Comparison of ENCODE assay signal across 7 cellular contexts in the genomic region with DNA sequence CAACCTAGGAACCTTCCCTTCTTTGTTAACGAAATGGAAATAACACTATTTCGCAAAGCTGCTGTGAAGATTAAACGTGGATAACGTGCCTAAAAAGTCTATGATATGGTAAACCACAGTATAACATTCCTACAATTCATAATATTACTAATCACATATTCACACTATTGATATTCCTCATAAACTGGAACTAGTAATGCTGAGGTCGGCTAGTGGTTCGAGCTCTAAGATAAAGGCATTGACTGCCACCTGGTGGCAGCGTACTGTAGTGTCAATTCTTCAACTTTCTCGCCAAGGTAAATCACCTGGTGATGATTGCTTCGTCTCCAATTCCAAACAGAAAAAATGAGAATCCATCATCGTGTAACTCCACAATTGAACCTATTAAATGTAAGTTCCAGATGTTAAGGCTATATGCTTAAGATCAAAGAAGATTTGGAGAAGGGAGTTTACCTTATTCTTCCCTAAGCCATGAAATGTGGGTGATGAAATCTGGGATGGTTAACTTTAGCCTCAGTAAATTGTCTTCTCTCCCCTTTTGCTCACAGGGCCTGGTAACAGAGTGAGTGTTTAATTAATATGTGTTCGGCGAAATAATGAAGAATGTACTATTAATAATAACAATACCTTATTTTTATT.
A peak's percentile ranks its signal among the peaks of the same experiment; 100 is the strongest.
DNase-seq lines count a peak whose midpoint lies in the region; ATAC-seq, FAIRE-seq and TF ChIP-seq lines count a peak whose summit lies in the region.

No MANE protein-coding gene starts in this region.

- TF ChIP-seq POLR2A in endothelial cell of umbilical vein (IDR thresholded peaks at IDR 0.05; ENCODE audit: low read depth, low read length) = no peak

- H3K79me2 ChIP-seq in endothelial cell of umbilical vein (ENCODE audit: control insufficient read depth, insufficient read depth, low read length) (no peaks in the 10 kb centered on the region), osteoblast (ENCODE audit: insufficient read depth, low read length) (no peaks in the 10 kb centered on the region)

- H3K27me3 ChIP-seq in HL-60 (ENCODE audit: insufficient read depth, poor library complexity, severe bottlenecking) = no peaks in the 10 kb centered on the region
- H3K27me3 ChIP-seq in endothelial cell of umbilical vein (ENCODE audit: control insufficient read depth in 2 of 2, insufficient read depth in 2 of 2, low read length in 2 of 2) = no peaks in the 10 kb centered on the region
- H3K27me3 ChIP-seq in osteoblast (ENCODE audit: insufficient read depth, low read length) = no peaks in the 10 kb centered on the region

- no peaks in the 10 kb centered on the region for H3K9me3 ChIP-seq in endothelial cell of umbilical vein (replicated peaks; ENCODE audit: control insufficient read depth, insufficient read depth, low read length)
- no peaks in the 10 kb centered on the region for H3K9me3 ChIP-seq in osteoblast (ENCODE audit: low read depth, low read length)

- no peaks in the 10 kb centered on the region for H3K4me1 ChIP-seq in endothelial cell of umbilical vein (ENCODE audit: control insufficient read depth, extremely low read depth, insufficient read depth, low read length)
- no peaks in the 10 kb centered on the region for H3K4me1 ChIP-seq in osteoblast (ENCODE audit: insufficient read depth, low read length)

- dilution Hi-C loops in endothelial cell of umbilical vein (cut with MboI; ENCODE audit: extremely low pct_ligation_motif_present, low sequenced_read_pairs) = no loop called here

- H3K9ac ChIP-seq in endothelial cell of umbilical vein (replicated peaks; ENCODE audit: extremely low read depth, insufficient read depth, low read length) = no peak overlapping the region

- no peak overlapping the region for H3K4me3 ChIP-seq in HL-60 (replicated peaks; ENCODE audit: insufficient read depth, low read length)
- no peak overlapping the region for H3K4me3 ChIP-seq in endothelial cell of umbilical vein (replicated peaks in 1 of 3; ENCODE audit: insufficient read depth in 1 of 3, low read depth in 1 of 3, low read length in 3 of 3)
- no peak overlapping the region for H3K4me3 ChIP-seq in osteoblast (ENCODE audit: insufficient read depth, low read length)

- POLR2A ChIA-PET in endothelial cell of umbilical vein (lab: Charles Lee) = no interaction called here

- DNase-seq in DMS153 (lab: John Stamatoyannopoulos, UW) (peak; percentile 12), HL-60 (ENCODE audit: low read depth in 1 of 2, low spot score in 1 of 2) (peak in 1 of 2 experiments; percentile 32), RKO (ENCODE audit: low spot score) (peak; percentile 68), endothelial cell of umbilical vein (ENCODE audit: low read depth, low spot score) (peak; percentile 11), osteoblast (ENCODE audit: insufficient read length, low spot score, missing footprints) (peak; percentile 72), GM19240 (ENCODE audit: insufficient read length, low spot score) (no peak)

- no peak overlapping the region for H3K4me2 ChIP-seq in endothelial cell of umbilical vein (ENCODE audit: insufficient read depth, low read length)
- no peak overlapping the region for H3K4me2 ChIP-seq in osteoblast (ENCODE audit: insufficient read depth, low read length)

- no TSS peak for BruUV-seq in endothelial cell of umbilical vein (replicated peaks; lab: Mats Ljungman, UMichigan)

- H3K9me1 ChIP-seq in endothelial cell of umbilical vein (replicated peaks; ENCODE audit: control insufficient read depth, extremely low read depth, insufficient read depth, low read length) = no peaks in the 10 kb centered on the region

- H4K20me1 ChIP-seq in endothelial cell of umbilical vein (replicated peaks; ENCODE audit: control insufficient read depth, extremely low read depth, insufficient read depth, low read length) = no peaks in the 10 kb centered on the region
- H4K20me1 ChIP-seq in osteoblast (ENCODE audit: insufficient read depth, low read length) = no peaks in the 10 kb centered on the region

- FAIRE-seq in endothelial cell of umbilical vein (lab: Jason Lieb, UNC) = peak; percentile 86

- CTCF ChIA-PET in endothelial cell of umbilical vein (lab: Charles Lee) = interaction anchor here (0.7 to 1.4 kb wide), 4 partner anchors 12 to 1999 kb away, joined by 3 to 10 read pairs (median 4); no protein-coding TSS in a partner anchor

- no peaks in the 10 kb centered on the region for H3K36me3 ChIP-seq in endothelial cell of umbilical vein (ENCODE audit: control insufficient read depth in 2 of 2, extremely low read depth in 1 of 2, insufficient read depth in 2 of 2, low read length in 2 of 2)
- no peaks in the 10 kb centered on the region for H3K36me3 ChIP-seq in osteoblast (ENCODE audit: insufficient read depth, low read length)

- TF ChIP-seq CTCF in HL-60 (IDR thresholded peaks at IDR 0.05; ENCODE audit: insufficient read depth, low read length) = peak; percentile 58
- TF ChIP-seq CTCF in endothelial cell of umbilical vein (IDR thresholded peaks at IDR 0.05; ENCODE audit: extremely low read depth in 1 of 2, insufficient read depth in 1 of 2, low read depth in 1 of 2, low read length in 2 of 2) = peak; percentile 39 to 53
- peak; percentile 74 for TF ChIP-seq CTCF in osteoblast (IDR thresholded peaks at IDR 0.05; ENCODE audit: extremely low read depth, low read depth, low read length)

- H3K27ac ChIP-seq in HL-60 (replicated peaks) = no peak overlapping the region
- no peak overlapping the region for H3K27ac ChIP-seq in endothelial cell of umbilical vein (ENCODE audit: insufficient read depth, low read depth, low read length)
- H3K27ac ChIP-seq in osteoblast (ENCODE audit: low read depth, low read length) = no peak overlapping the region

- intact Hi-C loops in endothelial cell of umbilical vein (cut with micrococcal nuclease) = loop anchor here (10.0 kb wide), 1 partner anchor 965 kb away; no protein-coding TSS in a partner anchor

- ATAC-seq in GM18867 (IDR thresholded peaks at IDR 0.05; ENCODE audit: unreplicated experiment) = peak; percentile 89

- H2AFZ ChIP-seq in endothelial cell of umbilical vein (ENCODE audit: low read depth, low read length) (no peak overlapping the region), osteoblast (ENCODE audit: low read length) (no peak overlapping the region)

TF ChIP-seq in endothelial cell of umbilical vein, 7 proteins besides CTCF, POLR2A, EP300 and RAD21:
- no peak for TF ChIP-seq JUN (IDR thresholded peaks at IDR 0.05; ENCODE audit: borderline replicate concordance, insufficient read depth, insufficient read length, low read depth)
- TF ChIP-seq GATA2 (IDR thresholded peaks at IDR 0.05; ENCODE audit: insufficient read depth, insufficient read length, low read depth, low read length) = no peak
- TF ChIP-seq MYC (IDR thresholded peaks at IDR 0.05; ENCODE audit: low read depth, low read length) = no peak
- TF ChIP-seq MAX (IDR thresholded peaks at IDR 0.05; ENCODE audit: insufficient read depth, insufficient read length) = no peak
- TF ChIP-seq POLR2AphosphoS5 (IDR thresholded peaks at IDR 0.05; ENCODE audit: insufficient read depth, low read depth, low read length) = no peak
- no peak for TF ChIP-seq EZH2 (IDR thresholded peaks at IDR 0.05; ENCODE audit: borderline replicate concordance, low read depth, low read length, severe bottlenecking)
- TF ChIP-seq FOS (IDR thresholded peaks at IDR 0.05; ENCODE audit: borderline replicate concordance, insufficient read depth, low read length) = no peak
TF ChIP-seq in endothelial cell of umbilical vein: peak in this region for 0.
